ENCODE assay signal across 9 cellular contexts in genomic region chr3:48039487-48040190, GRCh38. TPM values are rescaled to one million over a fixed set of nuclear protein-coding genes. Genes with fewer than 3 reads are reported as not detected.
DNase-seq lines count a peak whose midpoint lies in the region; ATAC-seq and TF ChIP-seq lines count a peak whose summit lies in the region.
"Had no signal": no experiment of that assay in that cellular context is flagged by ENCODE, and none has a peak within 500 bp of the region (broad histone marks: within the 10 kb centered on the region; RNA-seq: fewer than 3 reads in every experiment).

No MANE protein-coding gene starts in this region.

- TF ChIP-seq CTCF in body of pancreas (IDR thresholded peaks at IDR 0.05) (no peak), tibial nerve (IDR thresholded peaks at IDR 0.05) (no peak)

- TF ChIP-seq POLR2A in body of pancreas (IDR thresholded peaks at IDR 0.05) (no peak), tibial nerve (IDR thresholded peaks at IDR 0.05) (no peak), GM18505 (IDR thresholded peaks at IDR 0.05; ENCODE audit: borderline replicate concordance, extremely low read depth, insufficient read depth, insufficient read length) (no peak)

- DNase-seq in NCI-H82 (lab: John Stamatoyannopoulos, UW) (peak; percentile 26), NCI-H82 treated with DMSO at 0.1 percent for 48 hours (lab: John Stamatoyannopoulos, UW; ENCODE audit: unreplicated experiment) (no peak), body of pancreas (no peak), left kidney (ENCODE audit: low read depth, low spot score) (peak; percentile 36), tibial nerve (ENCODE audit: low spot score in 2 of 2) (no peak), NCI-H510A (lab: John Stamatoyannopoulos, UW) (no peak)

- H3K27me3 ChIP-seq in body of pancreas, result no peaks in the 10 kb centered on the region
- H3K27me3 ChIP-seq in tibial nerve, result no peaks in the 10 kb centered on the region

- H3K27ac ChIP-seq in body of pancreas, result peak overlapping the region in 3 of 4 donors; percentile 64 to 70 (median 66)
- peak overlapping the region; percentile 68 to 91 (median 77) for H3K27ac ChIP-seq in tibial nerve
- H3K27ac ChIP-seq: KMS-11 had no signal

- H3K4me1 ChIP-seq in body of pancreas (peaks cover 35% of the 10 kb centered on the region), tibial nerve (peaks cover 0 to 71% (median 32%) of the 10 kb centered on the region in 4 donors)

- TF ChIP-seq EP300 in tibial nerve (IDR thresholded peaks at IDR 0.05), result peak in 1 of 2 donors; percentile 66

- no peaks in the 10 kb centered on the region for H3K36me3 ChIP-seq in body of pancreas (replicated peaks in 1 of 2; ENCODE audit: insufficient read depth in 1 of 2, low read depth in 2 of 2)
- no peaks in the 10 kb centered on the region for H3K36me3 ChIP-seq in tibial nerve

- ATAC-seq in body of pancreas (peak; percentile 79), HG02763 (IDR thresholded peaks at IDR 0.05; ENCODE audit: unreplicated experiment) (no peak), GM18505 (IDR thresholded peaks at IDR 0.05; ENCODE audit: unreplicated experiment) (no peak)

- intact Hi-C loops in body of pancreas (cut with DNase I), result no loop called here

- H3K9me3 ChIP-seq in body of pancreas, result no peaks in the 10 kb centered on the region
- no peaks in the 10 kb centered on the region for H3K9me3 ChIP-seq in tibial nerve

- WGBS in body of pancreas, 2 donors, result 7 to 8% methylated on average over 1 of the region's 1 CpG
- WGBS in tibial nerve, 2 donors, result 3 to 9% methylated on average over 1 of the region's 1 CpG

- H3K4me3 ChIP-seq in body of pancreas, result no peak overlapping the region
- H3K4me3 ChIP-seq in tibial nerve, result no peak overlapping the region

RNA-seq across cellular contexts. Expression of gene MAP4, which starts 23.4 kb away (rescaled TPM):
- total RNA-seq in body of pancreas (100 to 1,000 TPM in 1 of 2 donors, 10 to 100 TPM in 1; 70.6 to 101 TPM), tibial nerve (100 to 1,000 TPM; 201 to 239 (median 231) TPM)

Comparison
In these comparisons a context has a peak if more than half of its experiments do, and no peak if none do; other contexts are left out.
1. DNase-seq: peak in NCI-H82 (single experiment) and left kidney (single experiment); none in NCI-H82 treated with DMSO at 0.1 percent for 48 hours (single experiment), body of pancreas (0 of 4), tibial nerve (0 of 2) and NCI-H510A (single experiment).